10 cellular contexts compared by ENCODE assay signal in genomic region chr2:227853204-227853629, GRCh38. TPM values are rescaled to one million over a fixed set of nuclear protein-coding genes. Genes with fewer than 3 reads are reported as not detected.
DNase-seq lines count a peak whose midpoint lies in the region; ATAC-seq, FAIRE-seq and TF ChIP-seq lines count a peak whose summit lies in the region.
"Had no signal": no experiment of that assay in that cellular context is flagged by ENCODE, and none has a peak within 500 bp of the region (broad histone marks: within the 10 kb centered on the region; RNA-seq: fewer than 3 reads in every experiment).

No MANE protein-coding gene starts in this region.

- H3K4ac ChIP-seq in IMR-90 (ENCODE audit: low read depth, low read length) = no peak overlapping the region

- H2AK9ac ChIP-seq in IMR-90 (replicated peaks; ENCODE audit: low read depth, low read length, poor library complexity) = no peak overlapping the region

- TF ChIP-seq POLR2A in IMR-90 (IDR thresholded peaks at IDR 0.05; ENCODE audit: low read depth, low read length) = no peak

- DNase-seq in AG04450 (ENCODE audit: low read depth, low spot score) (peak; percentile 77), IMR-90 (peak; percentile 91), astrocyte of the cerebellum (ENCODE audit: low read depth) (peak; percentile 100), keratinocyte (ENCODE audit: low read depth, low spot score) (no peak), colonic mucosa (no peak), SK-N-DZ (ENCODE audit: low spot score) (no peak)
- DNase-seq: activated T-cell treated with anti-CD3 and anti-CD28 coated beads for 4 hours, NCI-H1436 treated with DMSO at 0.1 percent for 48 hours had no signal

- H2AFZ ChIP-seq in IMR-90 (replicated peaks; ENCODE audit: low read length, poor library complexity) (no peak overlapping the region), keratinocyte (ENCODE audit: control insufficient read depth, low read length) (no peak overlapping the region)

- H3K4me2 ChIP-seq in IMR-90 (ENCODE audit: low read depth, low read length) = no peak overlapping the region
- no peak overlapping the region for H3K4me2 ChIP-seq in keratinocyte (ENCODE audit: control insufficient read depth, extremely low read depth, insufficient read depth, low read depth, low read length)

- no peak overlapping the region for H2BK120ac ChIP-seq in IMR-90 (ENCODE audit: low read depth, low read length)

- CTCF ChIA-PET in AG04450 (lab: Charles Lee) (interaction anchor here (2.2 kb wide), 1 partner anchor 10 kb away, joined by 8 read pairs; no protein-coding TSS in a partner anchor), IMR-90 (lab: Yijun Ruan, JAX) (no interaction called here)

- H3K4me3 ChIP-seq in AG04450 (ENCODE audit: low read depth, low read length) (no peak overlapping the region), IMR-90 (ENCODE audit: insufficient read depth, low read depth, low read length) (no peak overlapping the region), astrocyte of the cerebellum (ENCODE audit: low read depth, low read length) (no peak overlapping the region), keratinocyte (ENCODE audit: control insufficient read depth in 2 of 3, extremely low read depth in 1 of 3, insufficient read depth in 2 of 3, low read depth in 1 of 3, low read length in 3 of 3) (no peak overlapping the region), colonic mucosa (no peak overlapping the region)

- no peak overlapping the region for H3K18ac ChIP-seq in IMR-90 (ENCODE audit: low read depth, low read length)

- no peaks in the 10 kb centered on the region for H3K79me2 ChIP-seq in keratinocyte (ENCODE audit: control insufficient read depth, insufficient read depth, low read length)

- peak; percentile 17 for FAIRE-seq in keratinocyte (lab: Jason Lieb, UNC)

- H2AK5ac ChIP-seq in IMR-90 (ENCODE audit: low read depth, low read length) = no peak overlapping the region

- H3K79me1 ChIP-seq in IMR-90 (ENCODE audit: low read depth in 1 of 2, low read length in 2 of 2) = no peaks in the 10 kb centered on the region

- H3K9me3 ChIP-seq in AG04450 (ENCODE audit: control insufficient read depth, insufficient read depth, low read length) = no peaks in the 10 kb centered on the region
- H3K9me3 ChIP-seq in IMR-90 (ENCODE audit: control insufficient read depth, insufficient read depth, low read length) = no peaks in the 10 kb centered on the region
- H3K9me3 ChIP-seq in keratinocyte (ENCODE audit: control insufficient read depth, low read depth, low read length) = no peaks in the 10 kb centered on the region
- no peaks in the 10 kb centered on the region for H3K9me3 ChIP-seq in colonic mucosa

- H4K8ac ChIP-seq in IMR-90 (ENCODE audit: low read depth in 2 of 2, low read length in 2 of 2) = no peak overlapping the region

- H3K36me3 ChIP-seq in IMR-90 (ENCODE audit: control insufficient read depth, insufficient read depth, low read length) = no peaks in the 10 kb centered on the region
- H3K36me3 ChIP-seq in keratinocyte (ENCODE audit: control insufficient read depth in 2 of 2, extremely low read depth in 1 of 2, insufficient read depth in 2 of 2, low read length in 2 of 2) = no peaks in the 10 kb centered on the region
- H3K36me3 ChIP-seq in colonic mucosa = no peaks in the 10 kb centered on the region

- H3K9ac ChIP-seq in IMR-90 (ENCODE audit: low read depth, low read length) (no peak overlapping the region), keratinocyte (ENCODE audit: control insufficient read depth, extremely low read depth, insufficient read depth, low read length) (no peak overlapping the region), colonic mucosa (ENCODE audit: low read depth in 2 of 2, low read length in 2 of 2) (no peak overlapping the region)

- peak; percentile 24 for ATAC-seq in IMR-90 (ENCODE audit: low read depth)
- no peak for ATAC-seq in HG03196 (IDR thresholded peaks at IDR 0.05; ENCODE audit: unreplicated experiment)
- no peak for ATAC-seq in GM19397 (IDR thresholded peaks at IDR 0.05; ENCODE audit: unreplicated experiment)

- H3K56ac ChIP-seq in IMR-90 (ENCODE audit: extremely low read depth, insufficient read depth, low read length) = no peak overlapping the region

- 51% methylated on average over 3 of the region's 4 CpGs; no CpG with 5 or more reads in 1 of the 2 experiments for WGBS in IMR-90 (ENCODE audit: extremely low coverage in 2 of 2, insufficient read length in 1 of 2), 2 experiments

- TF ChIP-seq RAD21 in IMR-90 (IDR thresholded peaks at IDR 0.05; ENCODE audit: low read length) = no peak

- H3K9me1 ChIP-seq in IMR-90 (ENCODE audit: insufficient read depth, low read length) (no peaks in the 10 kb centered on the region), keratinocyte (ENCODE audit: control insufficient read depth, extremely low read depth, insufficient read depth, low read length) (no peaks in the 10 kb centered on the region)

- no peaks in the 10 kb centered on the region for H4K20me1 ChIP-seq in IMR-90 (ENCODE audit: insufficient read depth, low read length)
- H4K20me1 ChIP-seq in keratinocyte (ENCODE audit: control insufficient read depth, extremely low read depth, insufficient read depth, low read length) = no peaks in the 10 kb centered on the region

- H2BK15ac ChIP-seq in IMR-90 (ENCODE audit: low read depth, low read length) = no peak overlapping the region

- dilution Hi-C loops in IMR-90 (cut with HindIII; ENCODE audit: low sequenced_read_pairs, unreplicated experiment) = no loop called here
- dilution Hi-C loops in keratinocyte (cut with MboI; ENCODE audit: extremely low pct_ligation_motif_present, low sequenced_read_pairs) = no loop called here

- H4K5ac ChIP-seq in IMR-90 (ENCODE audit: low read depth, low read length) = no peak overlapping the region

- no peak overlapping the region for H2BK20ac ChIP-seq in IMR-90 (ENCODE audit: low read depth, low read length)

- TF ChIP-seq CTCF in AG04450 (IDR thresholded peaks at IDR 0.05; ENCODE audit: low read depth, low read length) (no peak), IMR-90 (conservative IDR thresholded peaks at IDR 0.05; ENCODE audit: low read depth, low read length) (no peak), astrocyte of the cerebellum (IDR thresholded peaks at IDR 0.05; ENCODE audit: low read depth, low read length, missing control alignments) (no peak), keratinocyte (optimal IDR thresholded peaks at IDR 0.05 in 1 of 3, IDR thresholded peaks at IDR 0.05 in 1 of 3, conservative IDR thresholded peaks at IDR 0.05 in 1 of 3; ENCODE audit: extremely low read depth in 1 of 3, insufficient read depth in 2 of 3, low read length in 3 of 3) (no peak), colonic mucosa (IDR thresholded peaks at IDR 0.05) (no peak)

- no peak overlapping the region for H3K27ac ChIP-seq in AG04450 (ENCODE audit: low read depth, low read length)
- no peak overlapping the region for H3K27ac ChIP-seq in IMR-90 (ENCODE audit: insufficient read depth, low read length)
- no peak overlapping the region for H3K27ac ChIP-seq in keratinocyte (ENCODE audit: control insufficient read depth, insufficient read depth, low read length)
- H3K27ac ChIP-seq in colonic mucosa = no peak overlapping the region

- no TSS peak for BruUV-seq in IMR-90 (replicated peaks; lab: Mats Ljungman, UMichigan)

- intact Hi-C loops in IMR-90 (cut with micrococcal nuclease) (no loop called here), colonic mucosa (cut with DNase I) (no loop called here)

- in situ Hi-C loops in IMR-90 (cut with MboI; ENCODE audit: low sequenced_read_pairs) (no loop called here), astrocyte of the cerebellum (cut with HindIII; ENCODE audit: low sequenced_read_pairs) (loop anchor here (5.0 kb wide), 1 partner anchor 71 kb away; no protein-coding TSS in a partner anchor)

- H4K91ac ChIP-seq in IMR-90 (ENCODE audit: insufficient read depth, low read depth, low read length) = no peak overlapping the region

- POLR2A ChIA-PET in AG04450 (lab: Yijun Ruan, JAX) (interaction anchor here (1.3 kb wide), 1 partner anchor 10 kb away, joined by 3 read pairs; no protein-coding TSS in a partner anchor), IMR-90 (lab: Charles Lee; ENCODE audit: unreplicated experiment) (no interaction called here)

- H3K27me3 ChIP-seq in AG04450 (ENCODE audit: control insufficient read depth, insufficient read depth, low read length) = no peaks in the 10 kb centered on the region
- no peaks in the 10 kb centered on the region for H3K27me3 ChIP-seq in IMR-90 (ENCODE audit: control insufficient read depth, insufficient read depth, low read length)
- no peaks in the 10 kb centered on the region for H3K27me3 ChIP-seq in keratinocyte (ENCODE audit: control insufficient read depth, extremely low read depth, insufficient read depth, low read length)
- H3K27me3 ChIP-seq in colonic mucosa = no peaks in the 10 kb centered on the region

- H3K4me1 ChIP-seq in IMR-90 (ENCODE audit: control insufficient read depth, insufficient read depth, low read length) (no peaks in the 10 kb centered on the region), keratinocyte (ENCODE audit: control insufficient read depth, extremely low read depth, insufficient read depth, low read length) (peaks cover 31% of the 10 kb centered on the region), colonic mucosa (no peaks in the 10 kb centered on the region)

- no peak overlapping the region for H3K23ac ChIP-seq in IMR-90 (ENCODE audit: low read depth, low read length)

- no peak overlapping the region for H3K14ac ChIP-seq in IMR-90 (replicated peaks; ENCODE audit: low read depth, low read length)

- no peak overlapping the region for H2BK5ac ChIP-seq in IMR-90 (ENCODE audit: low read depth, low read length, poor library complexity, severe bottlenecking)

RNA-seq across cellular contexts. Expression of gene DAW1, which starts 18.2 kb away (rescaled TPM):
- polyA plus RNA-seq in AG04450 (2011; rRNA removed) (0.12 and 0.25 TPM in 2 replicates), IMR-90 (2012; rRNA removed) (0.86 and 0.93 TPM in 2 replicates), keratinocyte (0.18 to 0.24 TPM (median 0.18 TPM) in 3 replicates)
- not detected in 2 replicates for polyA minus RNA-seq in AG04450 (2011; rRNA and poly(A)+ RNA removed)
- total RNA-seq in IMR-90 (2012; rRNA removed) (1.4 TPM in 2 replicates), colonic mucosa (not detected)
- 0.15 and 0.22 TPM in 2 replicates for polyA plus RNA-seq in IMR-90 (2012; cell fraction: cytosol; rRNA removed)
- 0.15 and 0.83 TPM in 2 replicates for polyA plus RNA-seq in IMR-90 (2012; cell fraction: nucleus; rRNA removed; ENCODE audit: low replicate concordance)
- polyA plus RNA-seq in keratinocyte (2011; ENCODE audit: low read depth) = 0.26 TPM
- polyA plus RNA-seq in keratinocyte (2011; cell fraction: cytosol; rRNA removed) = 0.05 and 0.19 TPM in 2 replicates
- polyA plus RNA-seq in keratinocyte (2011; cell fraction: nucleus; rRNA removed) = 0.13 and 0.19 TPM in 2 replicates
- polyA plus RNA-seq in keratinocyte (2012; ENCODE audit: low replicate concordance) = 0.21 TPM in 1 of 2 replicates, not detected in the other
- polyA minus RNA-seq in keratinocyte = 0.10 TPM in 1 of 3 replicates, not detected in the others
- polyA minus RNA-seq in keratinocyte (2011; cell fraction: cytosol; rRNA and poly(A)+ RNA removed) = not detected
- 0.21 and 0.23 TPM in 2 replicates for polyA minus RNA-seq in keratinocyte (2011; cell fraction: nucleus; rRNA and poly(A)+ RNA removed)
- not detected in 2 replicates for polyA plus RNA-seq in SK-N-DZ (2014; cell fraction: cytosol; rRNA removed)
- polyA plus RNA-seq in SK-N-DZ (2014; cell fraction: nucleus; rRNA removed) = not detected in 2 replicates

RNA-seq across cellular contexts. Expression of gene CCL20, which starts 39.6 kb away (rescaled TPM):
- polyA plus RNA-seq in AG04450 (2011; rRNA removed) = 0.11 TPM in 1 of 2 replicates, not detected in the other
- polyA minus RNA-seq in AG04450 (2011; rRNA and poly(A)+ RNA removed) = not detected in 2 replicates
- not detected in 2 replicates for total RNA-seq in IMR-90 (2012; rRNA removed)
- not detected in 2 replicates for polyA plus RNA-seq in IMR-90 (2012; rRNA removed)
- not detected in 2 replicates for polyA plus RNA-seq in IMR-90 (2012; cell fraction: cytosol; rRNA removed)
- not detected in 2 replicates for polyA plus RNA-seq in IMR-90 (2012; cell fraction: nucleus; rRNA removed; ENCODE audit: low replicate concordance)
- polyA plus RNA-seq in keratinocyte = 0.70 to 13.5 TPM (median 5.2 TPM) in 3 replicates
- 3.1 TPM for polyA plus RNA-seq in keratinocyte (2011; ENCODE audit: low read depth)
- polyA plus RNA-seq in keratinocyte (2011; cell fraction: cytosol; rRNA removed) = 1.3 and 2.9 TPM in 2 replicates
- 4.0 and 4.7 TPM in 2 replicates for polyA plus RNA-seq in keratinocyte (2011; cell fraction: nucleus; rRNA removed)
- 1.0 and 11.7 TPM in 2 replicates for polyA plus RNA-seq in keratinocyte (2012; ENCODE audit: low replicate concordance)
- 1.5 to 6.9 TPM (median 2.0 TPM) in 3 replicates for polyA minus RNA-seq in keratinocyte
- polyA minus RNA-seq in keratinocyte (2011; cell fraction: cytosol; rRNA and poly(A)+ RNA removed) = not detected
- 2.1 and 3.4 TPM in 2 replicates for polyA minus RNA-seq in keratinocyte (2011; cell fraction: nucleus; rRNA and poly(A)+ RNA removed)
- total RNA-seq in colonic mucosa = 10 to 100 TPM; 11.5 to 43.5 TPM
- polyA plus RNA-seq in SK-N-DZ (2014; cell fraction: cytosol; rRNA removed) = not detected in 2 replicates
- not detected in 2 replicates for polyA plus RNA-seq in SK-N-DZ (2014; cell fraction: nucleus; rRNA removed)

Comparison
In these comparisons a context has a peak if more than half of its experiments do, and no peak if none do; other contexts are left out.
1. DNase-seq: peak in AG04450 (single experiment), IMR-90 (single experiment) and astrocyte of the cerebellum (single experiment); none in keratinocyte (single experiment), colonic mucosa (single experiment) and SK-N-DZ (single experiment).